ENCODE assay signal across 8 cellular contexts in the genomic region with DNA sequence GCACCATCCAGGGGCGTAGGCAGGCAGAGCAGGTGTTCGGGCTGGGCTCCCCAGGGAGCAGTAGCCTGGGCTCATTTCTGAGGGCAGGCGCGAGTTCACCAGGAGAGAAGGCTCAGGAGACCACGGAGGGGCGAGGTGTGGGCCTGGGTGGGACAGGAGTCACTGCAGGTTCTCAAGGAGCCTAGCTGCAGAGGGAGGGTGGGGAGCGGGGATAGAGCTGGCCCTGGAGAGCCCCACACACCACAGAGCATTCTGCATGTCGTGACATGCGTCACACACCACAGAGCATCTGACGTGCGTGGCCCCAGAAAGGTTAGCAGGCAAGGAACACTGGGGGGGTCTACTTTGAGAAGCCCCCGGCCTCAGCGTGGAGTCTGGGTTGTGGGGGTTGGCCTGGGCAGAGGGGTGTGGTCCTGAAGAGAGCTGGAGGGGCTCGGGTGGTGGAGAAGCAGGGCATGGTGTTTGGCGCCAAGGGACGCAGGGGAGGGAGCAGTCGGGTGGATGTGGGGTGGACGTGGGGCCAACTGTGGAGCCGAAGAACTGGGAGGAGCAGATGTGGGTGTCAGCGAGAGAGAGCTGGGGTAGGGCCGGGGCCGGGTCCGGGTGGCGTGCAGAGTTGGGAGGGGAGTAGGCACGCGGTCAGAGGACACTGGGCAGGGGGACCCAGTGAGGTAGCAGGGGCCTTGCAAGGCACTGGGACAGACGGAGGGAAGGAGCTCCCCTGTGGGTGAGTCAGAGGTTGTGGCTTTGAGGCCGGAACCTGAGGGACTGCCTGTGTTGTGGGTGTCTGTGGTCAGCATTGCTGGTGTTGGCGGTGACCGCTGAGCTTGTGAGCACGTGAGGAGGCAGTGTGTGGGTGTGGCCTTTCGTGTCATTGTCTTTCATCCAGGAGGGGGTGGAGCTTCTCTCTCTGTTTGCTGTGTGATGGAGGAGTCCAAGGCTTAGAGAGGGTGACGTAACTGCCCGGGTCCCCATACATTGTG. TPM values are rescaled to one million over a fixed set of nuclear protein-coding genes. Genes with fewer than 3 reads are reported as not detected.
A peak's percentile ranks its signal among the peaks of the same experiment; 100 is the strongest.
DNase-seq lines count a peak whose midpoint lies in the region; ATAC-seq and TF ChIP-seq lines count a peak whose summit lies in the region.

No MANE protein-coding gene starts in this region.

- TF ChIP-seq CTCF in NB4 (IDR thresholded peaks at IDR 0.05; ENCODE audit: low read depth, low read length): no peak
- TF ChIP-seq CTCF in mammary epithelial cell (conservative IDR thresholded peaks at IDR 0.05 in 1 of 2, IDR thresholded peaks at IDR 0.05 in 1 of 2; ENCODE audit: extremely low read depth in 1 of 2, insufficient read depth in 1 of 2, low read depth in 1 of 2, low read length in 2 of 2): no peak

- H3K4me1 ChIP-seq in mammary epithelial cell (ENCODE audit: insufficient read depth, low read length) (peaks cover 3% of the 10 kb centered on the region), skeletal muscle satellite cell (ENCODE audit: control insufficient read depth, insufficient read depth, low read length) (peaks cover 24% of the 10 kb centered on the region)

- no peaks in the 10 kb centered on the region for H3K9me3 ChIP-seq in mammary epithelial cell (replicated peaks; ENCODE audit: insufficient read depth, low read length)
- H3K9me3 ChIP-seq in skeletal muscle satellite cell (replicated peaks; ENCODE audit: low read length): no peaks in the 10 kb centered on the region

- intact Hi-C loops in mammary epithelial cell (cut with micrococcal nuclease): no loop called here

- no peaks in the 10 kb centered on the region for H3K27me3 ChIP-seq in mammary epithelial cell (ENCODE audit: insufficient read depth, low read length)
- no peaks in the 10 kb centered on the region for H3K27me3 ChIP-seq in skeletal muscle satellite cell (ENCODE audit: control insufficient read depth, insufficient read depth, low read length)

- H3K9ac ChIP-seq in mammary epithelial cell (ENCODE audit: insufficient read depth, low read length) (no peak overlapping the region), skeletal muscle satellite cell (ENCODE audit: low read depth, low read length) (no peak overlapping the region)

- H3K4me3 ChIP-seq in NB4 (ENCODE audit: low read depth, low read length) (no peak overlapping the region), mammary epithelial cell (replicated peaks in 1 of 3; ENCODE audit: insufficient read depth in 1 of 3, low read depth in 2 of 3, low read length in 3 of 3) (no peak overlapping the region), skeletal muscle satellite cell (ENCODE audit: low read length) (no peak overlapping the region)

- no peak overlapping the region for H2AFZ ChIP-seq in mammary epithelial cell (ENCODE audit: low read depth, low read length)

- no TSS peak for BruUV-seq in mammary epithelial cell (replicated peaks; lab: Mats Ljungman, UMichigan)

- WGBS in mammary epithelial cell (ENCODE audit: low coverage, missing lambda C conversion rate): 73% methylated on average over 15 of the region's 34 CpGs

- no peak overlapping the region for H3K27ac ChIP-seq in mammary epithelial cell (ENCODE audit: insufficient read depth, low read depth, low read length)

- peak; percentile 26 to 56 for ATAC-seq in activated CD4-positive, CD25-positive, alpha-beta regulatory T cell treated with anti-CD3 and anti-CD28 coated beads, Interleukin-2, amount 50 U/mL, for 24 hours

- no peak for DNase-seq in activated CD4-positive, CD25-positive, alpha-beta regulatory T cell (lab: John Stamatoyannopoulos, UW)
- DNase-seq in NB4 (ENCODE audit: low read depth) (peak; percentile 100), mammary epithelial cell (peak; percentile 67), NCI-H128 (lab: John Stamatoyannopoulos, UW; ENCODE audit: unreplicated experiment) (no peak), NCI-H2107 (lab: John Stamatoyannopoulos, UW) (no peak), NCI-H2029 (lab: John Stamatoyannopoulos, UW) (no peak)

- peaks cover 2% of the 10 kb centered on the region for H4K20me1 ChIP-seq in mammary epithelial cell (ENCODE audit: insufficient read depth, low read length)

- dilution Hi-C loops in mammary epithelial cell (cut with HindIII; ENCODE audit: low sequenced_read_pairs): no loop called here

- in situ Hi-C loops in mammary epithelial cell (cut with MboI; ENCODE audit: low sequenced_read_pairs in 2 of 2): no loop called here

- H3K79me2 ChIP-seq in mammary epithelial cell (ENCODE audit: insufficient read depth, low read length): peaks cover 58% of the 10 kb centered on the region

- no peak for TF ChIP-seq POLR2A in NB4 (IDR thresholded peaks at IDR 0.05; ENCODE audit: extremely low read depth, insufficient read length)

- no peak overlapping the region for H3K4me2 ChIP-seq in mammary epithelial cell (ENCODE audit: insufficient read depth, low read depth, low read length)
- peak overlapping the region; percentile 3 for H3K4me2 ChIP-seq in skeletal muscle satellite cell (ENCODE audit: low read length)

- CTCF ChIA-PET in mammary epithelial cell (lab: Charles Lee; ENCODE audit: low non-redundant PET): no interaction called here

- H3K36me3 ChIP-seq in mammary epithelial cell (ENCODE audit: insufficient read depth, low read length) (peaks cover 39% of the 10 kb centered on the region), skeletal muscle satellite cell (ENCODE audit: insufficient read depth, low read length) (peaks cover 88% of the 10 kb centered on the region)

RNA-seq across cellular contexts. Expression of gene CTTN, which starts 25.5 kb away (rescaled TPM):
- 100 to 1,000 TPM; 312 to 394 TPM for total RNA-seq in mammary epithelial cell
- 122 TPM for polyA plus RNA-seq in mammary epithelial cell
- 272 TPM for polyA minus RNA-seq in mammary epithelial cell
- total RNA-seq in skeletal muscle satellite cell (2012; rRNA removed): 296 and 312 TPM in 2 replicates

Comparison
In these comparisons a context has a peak if more than half of its experiments do, and no peak if none do; other contexts are left out.
1. DNase-seq: peak in NB4 (single experiment) and mammary epithelial cell (single experiment); none in activated CD4-positive, CD25-positive, alpha-beta regulatory T cell (0 of 4), NCI-H128 (single experiment), NCI-H2107 (single experiment) and NCI-H2029 (single experiment).